10 cellular contexts compared by ENCODE assay signal in the genomic region with DNA sequence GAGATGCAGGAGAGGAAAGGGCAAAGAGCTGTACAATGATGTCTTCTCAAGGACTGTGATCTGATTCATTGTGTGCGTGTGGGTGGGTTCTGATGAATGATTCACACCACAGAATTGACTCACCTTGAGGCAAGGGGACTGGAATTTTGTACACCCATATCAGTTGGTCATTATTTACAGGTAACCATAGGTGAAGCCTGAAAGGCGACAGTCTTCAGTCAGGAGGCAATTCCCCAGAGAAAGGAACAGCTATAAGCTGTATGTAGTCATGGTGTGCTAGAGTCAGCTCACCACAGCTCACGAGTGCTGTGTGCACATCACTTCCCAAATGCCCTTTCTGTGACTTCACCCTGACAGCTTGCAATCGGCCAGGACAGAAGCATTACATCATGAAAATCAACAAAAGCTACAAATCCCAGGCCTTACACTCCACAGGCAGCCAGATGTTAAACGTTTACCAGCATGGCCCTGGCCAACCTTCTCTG.
DNase-seq lines count a peak whose midpoint lies in the region; ATAC-seq lines count a peak whose summit lies in the region.
"Had no signal": no experiment of that assay in that cellular context is flagged by ENCODE, and none has a peak within 500 bp of the region (broad histone marks: within the 10 kb centered on the region; RNA-seq: fewer than 3 reads in every experiment).

No MANE protein-coding gene starts in this region.

- ATAC-seq in GM18502 (IDR thresholded peaks at IDR 0.05; ENCODE audit: poor library complexity, unreplicated experiment) (peak; percentile 63), HG03558 (IDR thresholded peaks at IDR 0.05; ENCODE audit: extremely low read depth, unreplicated experiment) (peak; percentile 48), HG02588 (IDR thresholded peaks at IDR 0.05; ENCODE audit: unreplicated experiment) (no peak), Right ventricle myocardium inferior (no peak)
- ATAC-seq in activated naive CD8-positive, alpha-beta T cell treated with anti-CD3 and anti-CD28 coated beads, Interleukin-2, amount 50 U/mL, for 24 hours, result peak; percentile 96

- intact Hi-C loops in Right ventricle myocardium inferior (cut with DNase I), result no loop called here

- H3K36me3 Mint-ChIP-seq in activated naive CD8-positive, alpha-beta T cell treated with anti-CD3 and anti-CD28 coated beads, Interleukin-2, amount 50 U/mL, for 24 hours (ENCODE audit: low read depth), result no peaks in the 10 kb centered on the region

- no peak overlapping the region for H3K27ac Mint-ChIP-seq in activated naive CD8-positive, alpha-beta T cell treated with anti-CD3 and anti-CD28 coated beads, Interleukin-2, amount 50 U/mL, for 24 hours

- H3K9me3 Mint-ChIP-seq in activated naive CD8-positive, alpha-beta T cell treated with anti-CD3 and anti-CD28 coated beads, Interleukin-2, amount 50 U/mL, for 24 hours, result no peaks in the 10 kb centered on the region

- H3K27me3 Mint-ChIP-seq in activated naive CD8-positive, alpha-beta T cell treated with anti-CD3 and anti-CD28 coated beads, Interleukin-2, amount 50 U/mL, for 24 hours, result peaks cover 2% of the 10 kb centered on the region

- peak; percentile 28 for DNase-seq in activated naive CD8-positive, alpha-beta T cell treated with anti-CD3 and anti-CD28 coated beads, Interleukin-2, amount 50 U/mL, for 24 hours
- DNase-seq in skeletal muscle cell (ENCODE audit: low read depth) (peak; percentile 84), SKM-1 (lab: John Stamatoyannopoulos, UW; ENCODE audit: unreplicated experiment) (no peak), hypothalamus (lab: John Stamatoyannopoulos, UW) (no peak), Right ventricle myocardium inferior (ENCODE audit: missing footprints) (no peak)
- DNase-seq: nucleus accumbens had no signal

- peaks cover 12% of the 10 kb centered on the region for H3K4me1 Mint-ChIP-seq in activated naive CD8-positive, alpha-beta T cell treated with anti-CD3 and anti-CD28 coated beads, Interleukin-2, amount 50 U/mL, for 24 hours

- no peak overlapping the region for H3K4me3 ChIP-seq in skeletal muscle cell (ENCODE audit: low read depth, low read length)

- no peak overlapping the region for H3K4me3 Mint-ChIP-seq in activated naive CD8-positive, alpha-beta T cell treated with anti-CD3 and anti-CD28 coated beads, Interleukin-2, amount 50 U/mL, for 24 hours
- H3K4me3 Mint-ChIP-seq: T-helper 1 cell treated with Interleukin-12 subunit alpha and Interleukin-12 subunit beta and Interleukin-4 antibody, amounts not matched to agents 30 μg/mL and 1 μg/mL, for 36 hours had no signal

Comparison
In these comparisons a context has a peak if more than half of its experiments do, and no peak if none do; other contexts are left out.
1. ATAC-seq: peak in GM18502 (single experiment), HG03558 (single experiment) and activated naive CD8-positive, alpha-beta T cell treated with anti-CD3 and anti-CD28 coated beads, Interleukin-2, amount 50 U/mL, for 24 hours (single experiment); none in HG02588 (single experiment) and Right ventricle myocardium inferior (single experiment).
2. DNase-seq: peak in activated naive CD8-positive, alpha-beta T cell treated with anti-CD3 and anti-CD28 coated beads, Interleukin-2, amount 50 U/mL, for 24 hours (single experiment) and skeletal muscle cell (single experiment); none in SKM-1 (single experiment), hypothalamus (0 of 51) and Right ventricle myocardium inferior (single experiment).